ENCODE assay signal across 23 cellular contexts in genomic region chr9:94718936-94719335, GRCh38.
"Had no signal": no experiment of that assay in that cellular context is flagged by ENCODE, and none has a peak within 500 bp of the region (broad histone marks: within the 10 kb centered on the region; RNA-seq: fewer than 3 reads in every experiment).

No MANE protein-coding gene starts in this region.

- H3K4me1 ChIP-seq: esophagus muscularis mucosa, gastroesophageal sphincter, heart left ventricle, prostate gland, spleen, thyroid gland had no signal

- H3K4me3 Mint-ChIP-seq: activated CD4-positive, alpha-beta memory T cell treated with anti-CD3 and anti-CD28 coated beads, Interleukin-2, amount 10 ng/mL, durations not matched to agents 7 days and 5 days; activated CD4-positive, alpha-beta T cell treated with anti-CD3 and anti-CD28 coated beads, Interleukin-2, amount 10 ng/mL, durations not matched to agents 24 days and 14 days; activated naive CD4-positive, alpha-beta T cell treated with anti-CD3 and anti-CD28 coated beads, Interleukin-2, amount 10 ng/mL, durations not matched to agents 7 days and 5 days; activated T-cell treated with anti-CD3 and anti-CD28 coated beads, Interleukin-2, amount 50 U/mL, for 72 hours; brain; dendritic cell treated with granulocyte-macrophage colony-stimulating factor and Interleukin-4, amounts not matched to agents 40 ng/mL and 50 ng/mL, for 4 days; naive B cell; neural crest cell had no signal

- H3K4me3 ChIP-seq: esophagus muscularis mucosa, gastroesophageal sphincter, heart left ventricle, mucosa of descending colon, prostate gland, spleen, thyroid gland had no signal

- DNase-seq: activated CD4-positive, alpha-beta memory T cell treated with anti-CD3 and anti-CD28 coated beads, Interleukin-2, amount 10 ng/mL, durations not matched to agents 7 days and 5 days; activated CD4-positive, alpha-beta T cell treated with anti-CD3 and anti-CD28 coated beads, Interleukin-2, amount 10 ng/mL, durations not matched to agents 24 days and 14 days; activated effector memory CD4-positive, alpha-beta T cell treated with Interleukin-2 at 50 U/mL for 16 hours; activated naive CD4-positive, alpha-beta T cell treated with anti-CD3 and anti-CD28 coated beads, Interleukin-2, amount 10 ng/mL, durations not matched to agents 7 days and 5 days; activated T-cell treated with anti-CD3 and anti-CD28 coated beads, Interleukin-2, amount 50 U/mL, for 72 hours; anterior cingulate cortex; caudate nucleus; effector CD4-positive, alpha-beta T cell; heart left ventricle; mesenchymal stem cell; mucosa of descending colon; naive B cell; spleen; stimulated activated CD4-positive, alpha-beta T cell treated with anti-CD3 and anti-CD28 coated beads, Interleukin-4, amount 100 ng/mL, for 24 hours; stimulated activated naive CD4-positive, alpha-beta T cell treated with Interleukin-2 at 50 U/mL for 16 hours; T-helper 9 cell; thyroid gland had no signal

- ATAC-seq: activated T-cell treated with anti-CD3 and anti-CD28 coated beads, Interleukin-2, amount 50 U/mL, for 72 hours; gastroesophageal sphincter; heart left ventricle; mucosa of descending colon had no signal

- H3K9me3 ChIP-seq: esophagus muscularis mucosa, gastroesophageal sphincter, mucosa of descending colon, prostate gland, thyroid gland had no signal

- H3K4me1 Mint-ChIP-seq: activated CD4-positive, alpha-beta memory T cell treated with anti-CD3 and anti-CD28 coated beads, Interleukin-2, amount 10 ng/mL, durations not matched to agents 7 days and 5 days; activated CD4-positive, alpha-beta T cell treated with anti-CD3 and anti-CD28 coated beads, Interleukin-2, amount 10 ng/mL, durations not matched to agents 24 days and 14 days; activated naive CD4-positive, alpha-beta T cell treated with anti-CD3 and anti-CD28 coated beads, Interleukin-2, amount 10 ng/mL, durations not matched to agents 7 days and 5 days; brain; naive B cell had no signal

- H3K27ac ChIP-seq: esophagus muscularis mucosa, gastroesophageal sphincter, heart left ventricle, prostate gland, spleen, thyroid gland had no signal

- H3K27me3 ChIP-seq: esophagus muscularis mucosa, gastroesophageal sphincter, heart left ventricle, thyroid gland had no signal

- H3K27me3 Mint-ChIP-seq: activated CD4-positive, alpha-beta T cell treated with anti-CD3 and anti-CD28 coated beads, Interleukin-2, amount 10 ng/mL, durations not matched to agents 24 days and 14 days had no signal

- H3K27ac Mint-ChIP-seq: activated CD4-positive, alpha-beta memory T cell treated with anti-CD3 and anti-CD28 coated beads, Interleukin-2, amount 10 ng/mL, durations not matched to agents 7 days and 5 days; activated CD4-positive, alpha-beta T cell treated with anti-CD3 and anti-CD28 coated beads, Interleukin-2, amount 10 ng/mL, durations not matched to agents 24 days and 14 days; activated naive CD4-positive, alpha-beta T cell treated with anti-CD3 and anti-CD28 coated beads, Interleukin-2, amount 10 ng/mL, durations not matched to agents 7 days and 5 days; activated T-cell treated with anti-CD3 and anti-CD28 coated beads, Interleukin-2, amount 50 U/mL, for 72 hours; brain; dendritic cell treated with granulocyte-macrophage colony-stimulating factor and Interleukin-4, amounts not matched to agents 40 ng/mL and 50 ng/mL, for 4 days had no signal

- H3K9me3 Mint-ChIP-seq: brain had no signal

- H3K36me3 ChIP-seq: esophagus muscularis mucosa, gastroesophageal sphincter, heart left ventricle, prostate gland, spleen, thyroid gland had no signal

- H3K36me3 Mint-ChIP-seq: activated naive CD4-positive, alpha-beta T cell treated with anti-CD3 and anti-CD28 coated beads, Interleukin-2, amount 10 ng/mL, durations not matched to agents 7 days and 5 days; brain had no signal
